ENCODE assay signal across 16 cellular contexts in the genomic region with DNA sequence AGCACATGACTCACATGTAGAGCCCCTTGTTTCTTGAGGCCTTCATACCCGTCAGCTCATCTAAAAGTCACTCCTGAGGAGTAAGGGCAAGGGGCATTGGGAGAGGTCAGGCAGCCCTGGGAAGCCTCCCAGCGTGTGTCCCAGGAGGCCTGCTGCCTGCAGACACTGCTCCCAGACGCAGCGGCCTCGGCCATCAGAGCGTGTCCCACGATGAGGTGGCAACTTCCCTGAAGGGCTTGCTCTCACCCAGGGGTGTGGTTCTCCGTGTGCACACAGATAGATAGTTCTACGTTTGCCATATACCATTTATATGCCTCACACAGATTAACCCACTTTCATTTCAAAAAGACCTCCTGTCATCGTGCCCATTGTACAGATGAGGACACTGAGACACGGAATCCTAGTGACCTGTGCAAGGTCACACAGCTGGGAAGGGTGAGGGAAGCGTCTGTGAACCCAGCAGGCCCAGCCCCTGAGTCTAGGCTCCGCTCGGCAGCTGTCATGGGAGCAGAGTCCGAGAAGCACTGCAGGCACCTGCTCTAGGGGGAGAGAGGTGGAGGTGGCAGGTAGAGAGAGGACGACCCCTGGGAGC. TPM values are rescaled to one million over a fixed set of nuclear protein-coding genes. Genes with fewer than 3 reads are reported as not detected.
DNase-seq lines count a peak whose midpoint lies in the region; TF ChIP-seq lines count a peak whose summit lies in the region.
"Had no signal": no experiment of that assay in that cellular context is flagged by ENCODE, and none has a peak within 500 bp of the region (broad histone marks: within the 10 kb centered on the region; RNA-seq: fewer than 3 reads in every experiment).

No MANE protein-coding gene starts in this region.

- H2BK120ac ChIP-seq in neuronal stem cell (ENCODE audit: low read depth, low read length): no peak overlapping the region

- H3K4me1 ChIP-seq in OCI-LY3 (ENCODE audit: low read length): peaks cover 16% of the 10 kb centered on the region
- H3K4me1 ChIP-seq in endodermal cell (ENCODE audit: control insufficient read depth, insufficient read depth, low read length): no peaks in the 10 kb centered on the region
- H3K4me1 ChIP-seq in neuronal stem cell (ENCODE audit: control insufficient read depth in 2 of 2, insufficient read depth in 1 of 2, low read depth in 1 of 2, low read length in 2 of 2): no peaks in the 10 kb centered on the region
- H3K4me1 ChIP-seq: SJCRH30 had no signal

- no peak overlapping the region for H2AFZ ChIP-seq in OCI-LY3 (ENCODE audit: low read depth, low read length)
- H2AFZ ChIP-seq in neuronal stem cell (ENCODE audit: low read length): no peak overlapping the region
- H2AFZ ChIP-seq: PC-9 had no signal

- no peak overlapping the region for H3K23ac ChIP-seq in neuronal stem cell (ENCODE audit: low read depth, low read length, poor library complexity)

- H4K8ac ChIP-seq in neuronal stem cell (ENCODE audit: low read depth, low read length): no peak overlapping the region

- peak; percentile 26 for DNase-seq in endodermal cell
- no peak for DNase-seq in neuronal stem cell (ENCODE audit: low spot score)
- DNase-seq in dorsolateral prefrontal cortex: no peak
- no peak for DNase-seq in AML-193 (lab: John Stamatoyannopoulos, UW)
- DNase-seq in activated T-cell treated with anti-CD3 and anti-CD28 coated beads, Interleukin-2, amount 50 U/mL, for 48 hours: no peak
- DNase-seq: DMS79, H7, Karpas-422, NCI-H1417 treated with DMSO at 0.1 percent for 48 hours, NCI-H1930, NCI-H226, NCI-H524, PC-9, SJCRH30 had no signal

- no peaks in the 10 kb centered on the region for H3K9me3 Mint-ChIP-seq in endodermal cell

- no peak overlapping the region for H3K4me3 Mint-ChIP-seq in endodermal cell
- H3K4me3 Mint-ChIP-seq: CD14-positive monocyte had no signal

- no peak overlapping the region for H2AK5ac ChIP-seq in neuronal stem cell (ENCODE audit: low read depth, low read length)

- H3K27me3 Mint-ChIP-seq in endodermal cell (ENCODE audit: insufficient read depth): no peaks in the 10 kb centered on the region

- intact Hi-C loops in dorsolateral prefrontal cortex (cut with DNase I): no loop called here

- no peaks in the 10 kb centered on the region for H3K9me3 ChIP-seq in OCI-LY3 (ENCODE audit: insufficient read depth, low read length)
- no peaks in the 10 kb centered on the region for H3K9me3 ChIP-seq in endodermal cell (ENCODE audit: control insufficient read depth, low read length)
- H3K9me3 ChIP-seq in neuronal stem cell (replicated peaks in 1 of 2; ENCODE audit: control insufficient read depth in 2 of 2, insufficient read depth in 1 of 2, low read depth in 1 of 2, low read length in 2 of 2): peaks cover 0 to 4% of the 10 kb centered on the region in 2 donors
- H3K9me3 ChIP-seq: SJCRH30 had no signal

- H3K36me3 Mint-ChIP-seq in endodermal cell (ENCODE audit: low read depth): peaks cover 59% of the 10 kb centered on the region
- H3K36me3 Mint-ChIP-seq: CD14-positive monocyte had no signal

- peaks cover 5% of the 10 kb centered on the region; the same call in 1 of the 2 replicates for H4K20me1 ChIP-seq in OCI-LY3 (ENCODE audit: insufficient read depth, low read length)

- H2BK5ac ChIP-seq in neuronal stem cell (ENCODE audit: low read length): no peak overlapping the region

- H3K36me3 ChIP-seq in OCI-LY3 (replicated peaks; ENCODE audit: low read depth, low read length) (no peaks in the 10 kb centered on the region), endodermal cell (ENCODE audit: control insufficient read depth, insufficient read depth, low read length) (peaks cover 72% of the 10 kb centered on the region), neuronal stem cell (replicated peaks in 1 of 2; ENCODE audit: control insufficient read depth in 2 of 2, insufficient read depth in 2 of 2, low read length in 2 of 2) (peaks cover 50 to 96% of the 10 kb centered on the region in 2 donors)
- H3K36me3 ChIP-seq: SJCRH30 had no signal

- no peaks in the 10 kb centered on the region for H3K79me2 ChIP-seq in OCI-LY3 (ENCODE audit: low read length)

- peak overlapping the region; percentile 64 for H3K4me2 ChIP-seq in OCI-LY3 (ENCODE audit: low read length)
- H3K4me2 ChIP-seq in neuronal stem cell (ENCODE audit: insufficient read depth, low read length, poor library complexity, severe bottlenecking): no peak overlapping the region
- H3K4me2 ChIP-seq: PC-9 had no signal

- no peaks in the 10 kb centered on the region for H3K27me3 ChIP-seq in OCI-LY3 (ENCODE audit: low read depth, low read length)
- H3K27me3 ChIP-seq in endodermal cell (ENCODE audit: control insufficient read depth, insufficient read depth, low read length, poor library complexity, severe bottlenecking): no peaks in the 10 kb centered on the region
- H3K27me3 ChIP-seq in neuronal stem cell (ENCODE audit: control insufficient read depth in 3 of 3, insufficient read depth in 3 of 3, low read depth in 1 of 3, low read length in 3 of 3): no peaks in the 10 kb centered on the region
- no peaks in the 10 kb centered on the region for H3K27me3 ChIP-seq in dorsolateral prefrontal cortex
- H3K27me3 ChIP-seq: SJCRH30 had no signal

- WGBS in endodermal cell (ENCODE audit: insufficient coverage in 1 of 2, insufficient read length in 1 of 2), 2 experiments: 95 to 99% methylated on average over 10 to 16 of the region's 16 CpGs
- WGBS in neuronal stem cell (ENCODE audit: extremely low coverage in 2 of 2, insufficient read length in 2 of 2, insufficient replicate concordance in 1 of 2), 2 donors: no CpG with 5 or more reads among the region's 16 CpGs

- H3K4me1 Mint-ChIP-seq in endodermal cell: no peaks in the 10 kb centered on the region

- H3K79me1 ChIP-seq in neuronal stem cell (ENCODE audit: low read depth, low read length): peaks cover 12% of the 10 kb centered on the region

- H3K27ac Mint-ChIP-seq in endodermal cell: no peak overlapping the region

- no peak overlapping the region for H2BK12ac ChIP-seq in neuronal stem cell (ENCODE audit: low read length)

- no peak overlapping the region for H4K91ac ChIP-seq in neuronal stem cell (ENCODE audit: low read depth, low read length, poor library complexity)

- H3K4me3 ChIP-seq in OCI-LY3 (ENCODE audit: low read length) (peak overlapping the region; percentile 33; the same call in 1 of the 2 replicates), endodermal cell (ENCODE audit: low read length) (no peak overlapping the region), neuronal stem cell (ENCODE audit: low read length in 2 of 2) (no peak overlapping the region), dorsolateral prefrontal cortex (no peak overlapping the region)
- H3K4me3 ChIP-seq: PC-9, SJCRH30 had no signal

- no peak overlapping the region for H3K4ac ChIP-seq in neuronal stem cell (ENCODE audit: low read length)

- TF ChIP-seq CTCF in OCI-LY3 (IDR thresholded peaks at IDR 0.05; ENCODE audit: low read depth, low read length) (no peak), endodermal cell (conservative IDR thresholded peaks at IDR 0.05) (no peak), dorsolateral prefrontal cortex (IDR thresholded peaks at IDR 0.05 in 54 of 56, conservative IDR thresholded peaks at IDR 0.05 in 2 of 56; ENCODE audit: low read depth in 1 of 56, partially characterized antibody in 56 of 56) (no peak)

- no peak overlapping the region for H3K27ac ChIP-seq in OCI-LY3 (ENCODE audit: low read length)
- no peak overlapping the region for H3K27ac ChIP-seq in endodermal cell (ENCODE audit: low read depth, low read length)
- H3K27ac ChIP-seq in neuronal stem cell (replicated peaks; ENCODE audit: low read length): no peak overlapping the region
- no peak overlapping the region for H3K27ac ChIP-seq in dorsolateral prefrontal cortex
- H3K27ac ChIP-seq: PC-9, SJCRH30 had no signal

- no peak overlapping the region for H3K18ac ChIP-seq in neuronal stem cell (ENCODE audit: low read length)

- H3K9ac ChIP-seq in OCI-LY3 (ENCODE audit: low read length) (no peak overlapping the region), endodermal cell (ENCODE audit: extremely low read depth, low read length, poor library complexity, severe bottlenecking) (no peak overlapping the region), neuronal stem cell (ENCODE audit: low read depth, low read length, poor library complexity) (peak overlapping the region; percentile 44)

- no peak overlapping the region for H2BK15ac ChIP-seq in neuronal stem cell (ENCODE audit: low read length)

- H3K14ac ChIP-seq in neuronal stem cell (ENCODE audit: low read length): no peak overlapping the region

RNA-seq across cellular contexts. Expression of a gene that starts 8.3 kb away (rescaled TPM):
- total RNA-seq in endodermal cell: 100 to 1,000 TPM; 109 to 140 TPM
- polyA plus RNA-seq in endodermal cell (2013, experiment 1 of 2): 466 TPM
- polyA plus RNA-seq in endodermal cell (2013, experiment 2 of 2): 448 TPM
- 121 TPM for polyA plus RNA-seq in neuronal stem cell (2013, experiment 1 of 2)
- polyA plus RNA-seq in neuronal stem cell (2013, experiment 2 of 2): 119 TPM
- total RNA-seq in dorsolateral prefrontal cortex: 100 to 1,000 TPM in 118 of 120 experiments, 10 to 100 TPM in 2; 84.2 to 380 (median 212) TPM
- polyA plus RNA-seq: CD14-positive monocyte had no signal

RNA-seq across cellular contexts. Expression of a gene that starts 12.7 kb away (rescaled TPM):
- total RNA-seq in endodermal cell: 1 to 10 TPM; 3.4 to 4.8 TPM
- polyA plus RNA-seq in endodermal cell (2013, experiment 1 of 2): 2.7 TPM
- 2.9 TPM for polyA plus RNA-seq in endodermal cell (2013, experiment 2 of 2)
- 2.1 TPM for polyA plus RNA-seq in neuronal stem cell (2013, experiment 1 of 2)
- polyA plus RNA-seq in neuronal stem cell (2013, experiment 2 of 2): 2.1 TPM
- 10 to 100 TPM in 21 of 120 experiments, 1 to 10 TPM in 99; 3.8 to 24.0 (median 7.3) TPM for total RNA-seq in dorsolateral prefrontal cortex

RNA-seq across cellular contexts. Expression of a gene that starts 17.2 kb away (rescaled TPM):
- total RNA-seq in endodermal cell (10 to 100 TPM; 74.9 to 81.2 TPM), dorsolateral prefrontal cortex (100 to 1,000 TPM in 99 of 120 experiments, 10 to 100 TPM in 21; 81.6 to 155 (median 110) TPM)
- polyA plus RNA-seq in endodermal cell (2013, experiment 1 of 2): 53.8 TPM
- 53.3 TPM for polyA plus RNA-seq in endodermal cell (2013, experiment 2 of 2)
- polyA plus RNA-seq in neuronal stem cell (2013, experiment 1 of 2): 52.9 TPM
- 52.2 TPM for polyA plus RNA-seq in neuronal stem cell (2013, experiment 2 of 2)

RNA-seq across cellular contexts. Expression of a gene that starts 58.0 kb away (rescaled TPM):
- 100 to 1,000 TPM; 172 to 176 TPM for total RNA-seq in endodermal cell
- polyA plus RNA-seq in endodermal cell (2013, experiment 1 of 2): 131 TPM
- 130 TPM for polyA plus RNA-seq in endodermal cell (2013, experiment 2 of 2)
- 136 TPM for polyA plus RNA-seq in neuronal stem cell (2013, experiment 1 of 2)
- polyA plus RNA-seq in neuronal stem cell (2013, experiment 2 of 2): 136 TPM
- total RNA-seq in dorsolateral prefrontal cortex: 100 to 1,000 TPM; 172 to 346 (median 233) TPM
